ENCODE assay signal across 15 cellular contexts in the genomic region with DNA sequence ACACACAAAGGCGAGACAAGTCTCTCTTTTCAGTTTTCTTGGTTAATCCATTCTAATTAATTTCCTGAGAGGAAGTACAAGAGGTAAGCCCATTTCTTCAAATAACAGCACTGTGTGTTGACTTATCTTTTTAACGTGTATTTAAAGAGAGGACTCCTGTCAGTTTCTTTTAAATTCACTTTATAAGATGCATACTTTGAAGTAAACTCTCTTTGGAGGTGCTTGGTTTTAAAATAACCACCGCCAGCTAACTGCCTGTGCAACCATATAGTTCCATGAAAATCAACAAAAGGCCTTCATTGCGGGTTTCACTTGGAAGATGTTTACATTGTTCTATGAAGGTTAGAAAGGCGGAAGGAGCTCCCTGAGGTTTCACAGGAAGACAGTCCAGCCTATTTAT. TPM values are rescaled to one million over a fixed set of nuclear protein-coding genes. Genes with fewer than 3 reads are reported as not detected.
DNase-seq lines count a peak whose midpoint lies in the region; ATAC-seq, FAIRE-seq and TF ChIP-seq lines count a peak whose summit lies in the region.
"Had no signal": no experiment of that assay in that cellular context is flagged by ENCODE, and none has a peak within 500 bp of the region (broad histone marks: within the 10 kb centered on the region; RNA-seq: fewer than 3 reads in every experiment).

No MANE protein-coding gene starts in this region.

- 0 out of 2 replicates have a peak overlapping the region, but pooled peaks have one; percentile 1 for H3K4me2 ChIP-seq in HepG2 (ENCODE audit: low read depth, low read length)

- no peaks in the 10 kb centered on the region for H3K36me3 Mint-ChIP-seq in WTC11

- POLR2A ChIA-PET in HepG2 (lab: Yijun Ruan, JAX): interaction anchor here (1.2 kb wide), 1 partner anchor 12 kb away, joined by 3 read pairs; no protein-coding TSS in a partner anchor
- POLR2A ChIA-PET in WTC11 (lab: Charles Lee): interaction anchor here (1.1 kb wide), 1 partner anchor 13 kb away, joined by 3 read pairs; the partner anchor contains the start of gene SERINC5

- TF ChIP-seq POLR2A in HepG2 (IDR thresholded peaks at IDR 0.05; ENCODE audit: insufficient read depth in 1 of 2, low read depth in 2 of 2, low read length in 2 of 2) (no peak), right lobe of liver (IDR thresholded peaks at IDR 0.05) (no peak)

- DNase-seq in HepG2 (ENCODE audit: low spot score) (no peak), right lobe of liver (no peak), WTC11 (ENCODE audit: low spot score) (no peak), left colon (no peak), epidermal melanocyte (ENCODE audit: insufficient read length, low spot score) (no peak)
- DNase-seq in stimulated activated CD8-positive, alpha-beta memory T cell treated with anti-CD3 and anti-CD28 coated beads, Interleukin-4, amount 100 ng/mL, for 48 hours: no peak
- DNase-seq: activated CD4-positive, CD25-positive, alpha-beta regulatory T cell treated with anti-CD3 and anti-CD28 coated beads, Interleukin-2, amount 50 U/mL, for 72 hours; EL; NCI-H2171 had no signal

- CTCF ChIA-PET in HepG2 (lab: Yijun Ruan, JAX; ENCODE audit: low intra/inter-chr PET ratio, low total read pairs): no interaction called here
- CTCF ChIA-PET in WTC11 (lab: Charles Lee): interaction anchor here (1.4 to 2.0 kb wide), 2 partner anchors 11 to 186 kb away, joined by 6 to 12 read pairs; no protein-coding TSS in a partner anchor

- H3K9me3 ChIP-seq in HepG2 (ENCODE audit: low read length) (no peaks in the 10 kb centered on the region), right lobe of liver (no peaks in the 10 kb centered on the region)
- H3K9me3 ChIP-seq: vagina had no signal

- TF ChIP-seq CTCF in HepG2 (CRISPR knock-in tag; IDR thresholded peaks at IDR 0.05): no peak
- no peak for TF ChIP-seq CTCF in right lobe of liver (IDR thresholded peaks at IDR 0.05)
- no peak for TF ChIP-seq CTCF in WTC11 (IDR thresholded peaks at IDR 0.05)

- FAIRE-seq in HepG2 (lab: Jason Lieb, UNC): no peak
- FAIRE-seq: GM12891 had no signal

- peak overlapping the region; percentile 64 for H3K27ac Mint-ChIP-seq in WTC11

- H3K9ac ChIP-seq in HepG2 (ENCODE audit: insufficient read depth, low read depth, low read length): no peak overlapping the region

- no peaks in the 10 kb centered on the region for H3K79me2 ChIP-seq in HepG2 (ENCODE audit: insufficient read depth, low read length)

- no peak overlapping the region for H2AFZ ChIP-seq in HepG2 (ENCODE audit: low read length)

- H3K4me1 ChIP-seq in HepG2 (ENCODE audit: insufficient read depth, low read length): peaks cover 6% of the 10 kb centered on the region; the same call in 1 of the 2 replicates
- no peaks in the 10 kb centered on the region for H3K4me1 ChIP-seq in right lobe of liver
- H3K4me1 ChIP-seq: vagina had no signal

- intact Hi-C loops in HepG2 (cut with micrococcal nuclease; ENCODE audit: unreplicated experiment) (no loop called here), right lobe of liver (cut with DNase I) (no loop called here), left colon (cut with DNase I, micrococcal nuclease) (no loop called here)

- no peaks in the 10 kb centered on the region for H3K9me3 Mint-ChIP-seq in WTC11

- H3K4me3 Mint-ChIP-seq in WTC11: no peak overlapping the region

- H4K20me1 ChIP-seq in HepG2 (ENCODE audit: insufficient read depth, low read length): no peaks in the 10 kb centered on the region

- H3K4me1 Mint-ChIP-seq in WTC11: peaks cover 34% of the 10 kb centered on the region

- in situ Hi-C loops in HepG2 (cut with HindIII; ENCODE audit: extremely low pct_ligation_motif_present, low pct_unique_long_range_greater_than_20kb): no loop called here

- 29% methylated on average over 5 of the region's 5 CpGs for WGBS in HepG2 (ENCODE audit: low lambda C conversion rate)
- 58% methylated on average over 5 of the region's 5 CpGs for WGBS in right lobe of liver (ENCODE audit: insufficient coverage, low coverage, low lambda C conversion rate, missing lambda C conversion rate)

- no peak for TF ChIP-seq RAD21 in HepG2 (CRISPR knock-in tag; IDR thresholded peaks at IDR 0.05)

- H3K27me3 ChIP-seq in HepG2 (ENCODE audit: control insufficient read depth in 1 of 2, insufficient read depth in 2 of 2, low read length in 2 of 2) (no peaks in the 10 kb centered on the region), right lobe of liver (no peaks in the 10 kb centered on the region)
- H3K27me3 ChIP-seq: vagina had no signal

- TF ChIP-seq EP300 in HepG2 (IDR thresholded peaks at IDR 0.05; ENCODE audit: low read depth in 2 of 2, low read length in 2 of 2): no peak
- no peak for TF ChIP-seq EP300 in HepG2 (CRISPR knock-in tag; IDR thresholded peaks at IDR 0.05; ENCODE audit: borderline replicate concordance)

- H3K27me3 Mint-ChIP-seq in WTC11 (ENCODE audit: low read depth): no peaks in the 10 kb centered on the region

- no peak overlapping the region for H3K27ac ChIP-seq in HepG2 (ENCODE audit: extremely low read length, insufficient read depth, low read length)
- H3K27ac ChIP-seq in right lobe of liver: no peak overlapping the region
- H3K27ac ChIP-seq: vagina had no signal

- H3K4me3 ChIP-seq in HepG2 (replicated peaks in 1 of 3; ENCODE audit: insufficient read depth in 1 of 3, low read depth in 2 of 3, low read length in 3 of 3): no peak overlapping the region
- H3K4me3 ChIP-seq in right lobe of liver: no peak overlapping the region
- H3K4me3 ChIP-seq: vagina had no signal

- BruUV-seq in HepG2 (replicated peaks; lab: Mats Ljungman, UMichigan): no TSS peak

- H3K36me3 ChIP-seq in HepG2 (replicated peaks in 1 of 2; ENCODE audit: control insufficient read depth in 1 of 2, insufficient read depth in 2 of 2, low read length in 2 of 2): no peaks in the 10 kb centered on the region
- no peaks in the 10 kb centered on the region for H3K36me3 ChIP-seq in right lobe of liver
- H3K36me3 ChIP-seq: vagina had no signal

- ATAC-seq in HepG2 (no peak), right lobe of liver (no peak), WTC11 (no peak), left colon (peak; percentile 89), GM19035 (IDR thresholded peaks at IDR 0.05; ENCODE audit: unreplicated experiment) (no peak), GM21529 (IDR thresholded peaks at IDR 0.05; ENCODE audit: unreplicated experiment) (no peak)

TF ChIP-seq in HepG2, 621 proteins besides CTCF, POLR2A, EP300 and RAD21 (continues in another document):
- no peak for TF ChIP-seq ELF3 (CRISPR knock-in tag; IDR thresholded peaks at IDR 0.05)

RNA-seq across cellular contexts. Expression of gene SERINC5, which starts 13.1 kb away (rescaled TPM):
- total RNA-seq in HepG2 (2016; rRNA removed; fragmentation: Illumina TruSeq; extraction: Trizol) (22.8 and 23.1 TPM in 2 replicates), right lobe of liver (10 to 100 TPM; 30.1 to 82.1 (median 57.9) TPM), WTC11 (2021) (128 to 139 TPM (median 139 TPM) in 3 replicates), left colon (100 to 1,000 TPM; 147 to 152 TPM)
- 5.4 and 6.5 TPM in 2 replicates for total RNA-seq in HepG2 (2016; cell fraction: cytosol; rRNA removed; fragmentation: Illumina TruSeq; extraction: Trizol; ENCODE audit: low read depth)
- 21.5 and 23.8 TPM in 2 replicates for total RNA-seq in HepG2 (2016; cell fraction: insoluble cytoplasmic fraction; rRNA removed; fragmentation: Illumina TruSeq; extraction: Trizol)
- 9.0 and 9.4 TPM in 2 replicates for total RNA-seq in HepG2 (2016; cell fraction: membrane; rRNA removed; fragmentation: Illumina TruSeq; extraction: Trizol)
- total RNA-seq in HepG2 (2016; cell fraction: nucleus; rRNA removed; fragmentation: Illumina TruSeq; extraction: Trizol): 33.8 and 36.7 TPM in 2 replicates
- 17.3 TPM in 2 replicates for polyA plus RNA-seq in HepG2 (2011; rRNA removed)
- 12.6 and 17.2 TPM in 2 replicates for polyA plus RNA-seq in HepG2 (2011; cell fraction: cytosol; rRNA removed)
- 7.1 and 8.9 TPM in 2 replicates for polyA plus RNA-seq in HepG2 (2011; cell fraction: nucleus; rRNA removed)
- 19.5 and 21.6 TPM in 2 replicates for polyA plus RNA-seq in HepG2 (2012)
- 0.84 and 0.86 TPM in 2 replicates for polyA plus RNA-seq in HepG2 (2016; cell fraction: cytosol; fragmentation: Illumina TruSeq; extraction: Trizol; ENCODE audit: low read depth)
- 9.7 and 9.9 TPM in 2 replicates for polyA plus RNA-seq in HepG2 (2016; cell fraction: insoluble cytoplasmic fraction; fragmentation: Illumina TruSeq; extraction: Trizol; ENCODE audit: low read depth)
- polyA plus RNA-seq in HepG2 (2016; cell fraction: membrane; fragmentation: Illumina TruSeq; extraction: Trizol; ENCODE audit: low read depth): 2.2 and 3.1 TPM in 2 replicates
- 20.5 and 22.1 TPM in 2 replicates for polyA plus RNA-seq in HepG2 (2016; cell fraction: nucleus; fragmentation: Illumina TruSeq; extraction: Trizol; ENCODE audit: insufficient read depth, low read depth)
- polyA minus RNA-seq in HepG2 (2011; rRNA and poly(A)+ RNA removed; ENCODE audit: low replicate concordance): 6.4 and 56.6 TPM in 2 replicates
- 25.1 and 29.5 TPM in 2 replicates for polyA minus RNA-seq in HepG2 (2011; cell fraction: cytosol; rRNA and poly(A)+ RNA removed)
- 22.3 and 25.4 TPM in 2 replicates for polyA minus RNA-seq in HepG2 (2011; cell fraction: nucleus; rRNA and poly(A)+ RNA removed)

RNA-seq across cellular contexts. Expression of gene SPZ1, which starts 50.9 kb away (rescaled TPM):
- not detected in 2 replicates for total RNA-seq in HepG2 (2016; rRNA removed; fragmentation: Illumina TruSeq; extraction: Trizol)
- total RNA-seq in HepG2 (2016; cell fraction: cytosol; rRNA removed; fragmentation: Illumina TruSeq; extraction: Trizol; ENCODE audit: low read depth): not detected in 2 replicates
- not detected in 2 replicates for total RNA-seq in HepG2 (2016; cell fraction: insoluble cytoplasmic fraction; rRNA removed; fragmentation: Illumina TruSeq; extraction: Trizol)
- total RNA-seq in HepG2 (2016; cell fraction: membrane; rRNA removed; fragmentation: Illumina TruSeq; extraction: Trizol): not detected in 2 replicates
- total RNA-seq in HepG2 (2016; cell fraction: nucleus; rRNA removed; fragmentation: Illumina TruSeq; extraction: Trizol): not detected in 2 replicates
- polyA plus RNA-seq in HepG2 (2011; rRNA removed): not detected in 2 replicates
- not detected in 2 replicates for polyA plus RNA-seq in HepG2 (2011; cell fraction: cytosol; rRNA removed)
- polyA plus RNA-seq in HepG2 (2011; cell fraction: nucleus; rRNA removed): not detected in 2 replicates
- polyA plus RNA-seq in HepG2 (2012): not detected in 2 replicates
- not detected in 2 replicates for polyA plus RNA-seq in HepG2 (2016; cell fraction: cytosol; fragmentation: Illumina TruSeq; extraction: Trizol; ENCODE audit: low read depth)
- not detected in 2 replicates for polyA plus RNA-seq in HepG2 (2016; cell fraction: insoluble cytoplasmic fraction; fragmentation: Illumina TruSeq; extraction: Trizol; ENCODE audit: low read depth)
- polyA plus RNA-seq in HepG2 (2016; cell fraction: membrane; fragmentation: Illumina TruSeq; extraction: Trizol; ENCODE audit: low read depth): not detected in 2 replicates
- polyA plus RNA-seq in HepG2 (2016; cell fraction: nucleus; fragmentation: Illumina TruSeq; extraction: Trizol; ENCODE audit: insufficient read depth, low read depth): not detected in 2 replicates
- not detected in 2 replicates for polyA minus RNA-seq in HepG2 (2011; rRNA and poly(A)+ RNA removed; ENCODE audit: low replicate concordance)
- not detected in 2 replicates for polyA minus RNA-seq in HepG2 (2011; cell fraction: cytosol; rRNA and poly(A)+ RNA removed)
- not detected in 2 replicates for polyA minus RNA-seq in HepG2 (2011; cell fraction: nucleus; rRNA and poly(A)+ RNA removed)
- total RNA-seq in right lobe of liver: not detected
- total RNA-seq in WTC11 (2021): not detected in 3 replicates
- total RNA-seq in left colon: not detected
- total RNA-seq: dermis microvascular lymphatic vessel endothelial cell, lung microvascular endothelial cell, vagina had no signal
